Comparison of ENCODE assay signal across 16 cellular contexts in the genomic region with DNA sequence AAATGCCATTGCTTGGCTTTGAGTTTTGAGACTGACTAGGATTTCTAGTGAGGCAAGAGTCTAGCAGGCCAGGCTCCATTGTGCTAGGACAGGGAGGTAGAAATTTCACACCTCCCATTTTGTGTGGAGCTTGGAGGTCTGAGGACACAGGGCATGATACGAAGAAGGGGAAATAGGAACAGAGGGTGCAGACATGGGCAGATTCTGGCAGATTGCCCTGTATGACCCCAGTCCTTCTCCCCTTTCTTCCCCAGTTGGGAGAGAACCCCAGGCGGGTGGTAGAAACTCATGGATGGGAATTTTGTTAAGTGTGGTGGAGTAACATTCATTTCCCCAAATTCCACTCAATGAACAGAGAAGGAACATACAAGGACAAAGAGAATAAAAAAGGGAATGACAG. TPM values are rescaled to one million over a fixed set of nuclear protein-coding genes. Genes with fewer than 3 reads are reported as not detected.
"Had no signal": no experiment of that assay in that cellular context is flagged by ENCODE, and none has a peak within 500 bp of the region (broad histone marks: within the 10 kb centered on the region; RNA-seq: fewer than 3 reads in every experiment).

No MANE protein-coding gene starts in this region.

- H3K4me3 Mint-ChIP-seq: memory B cell; natural killer cell treated with Interleukin-12 subunit alpha and Interleukin-12 subunit beta and Interleukin-15 and Interleukin-18, amount 100 ng/mL, for 72 hours; neural progenitor cell had no signal

- H3K36me3 ChIP-seq: colonic mucosa, neural progenitor cell, tibial artery had no signal

- H3K4me1 ChIP-seq: colonic mucosa, tibial artery had no signal

- H3K36me3 Mint-ChIP-seq: memory B cell; natural killer cell treated with Interleukin-12 subunit alpha and Interleukin-12 subunit beta and Interleukin-15 and Interleukin-18, amount 100 ng/mL, for 72 hours; neural progenitor cell had no signal

- ATAC-seq: natural killer cell treated with Interleukin-12 subunit alpha and Interleukin-12 subunit beta and Interleukin-15 and Interleukin-18, amount 100 ng/mL, for 72 hours had no signal

- H3K27ac ChIP-seq: colonic mucosa, neural progenitor cell, tibial artery had no signal

- H3K4me1 Mint-ChIP-seq: memory B cell had no signal

- DNase-seq: caudate nucleus; colonic mucosa; dermis blood vessel endothelial cell; effector CD4-positive, alpha-beta T cell; foreskin melanocyte; midbrain; occipital lobe; stimulated activated CD4-positive, alpha-beta T cell treated with anti-CD3 and anti-CD28 coated beads, Interleukin-2, amount 100 ng/mL, for 48 hours; stimulated activated naive CD4-positive, alpha-beta T cell treated with Interleukin-2 at 50 U/mL for 16 hours; tibial artery had no signal

- H3K4me3 ChIP-seq: colonic mucosa, neural progenitor cell, smooth muscle cell, tibial artery had no signal

- H3K9me3 Mint-ChIP-seq: memory B cell; natural killer cell treated with Interleukin-12 subunit alpha and Interleukin-12 subunit beta and Interleukin-15 and Interleukin-18, amount 100 ng/mL, for 72 hours had no signal

- H3K9me3 ChIP-seq: colonic mucosa, tibial artery had no signal

- H3K27ac Mint-ChIP-seq: memory B cell; natural killer cell treated with Interleukin-12 subunit alpha and Interleukin-12 subunit beta and Interleukin-15 and Interleukin-18, amount 100 ng/mL, for 72 hours; neural progenitor cell had no signal

- H3K9ac ChIP-seq: neural progenitor cell had no signal

RNA-seq across cellular contexts. Expression of a gene that starts 54.4 kb away (rescaled TPM):
- total RNA-seq: glomerular endothelial cell; natural killer cell treated with Interleukin-12 subunit alpha and Interleukin-12 subunit beta and Interleukin-15 and Interleukin-18, amount 100 ng/mL, for 72 hours; pulmonary artery endothelial cell; smooth muscle cell had no signal
